Comparison of ENCODE assay signal across 29 cellular contexts in the genomic region with DNA sequence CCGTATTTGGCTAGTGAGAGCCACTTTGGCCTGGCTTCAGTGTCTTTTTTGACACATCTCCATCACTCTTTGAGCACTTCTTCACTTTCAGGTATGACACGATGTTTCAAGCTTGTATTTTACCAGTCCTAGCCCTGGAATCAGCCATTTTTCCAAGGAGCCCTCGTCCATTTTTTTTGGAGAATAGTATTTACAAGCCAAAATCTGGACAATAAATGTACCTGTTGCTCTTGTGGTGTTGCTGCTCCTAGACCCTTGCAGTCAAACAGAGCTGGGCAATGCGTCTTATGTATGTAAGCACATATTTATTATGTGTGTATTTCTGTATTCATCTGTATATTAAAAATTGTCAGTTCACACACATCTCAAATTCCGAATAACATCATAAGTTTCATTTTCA.
"Had no signal": no experiment of that assay in that cellular context is flagged by ENCODE, and none has a peak within 500 bp of the region (broad histone marks: within the 10 kb centered on the region; RNA-seq: fewer than 3 reads in every experiment).

No MANE protein-coding gene starts in this region.

- H3K4me1 Mint-ChIP-seq: endodermal cell had no signal

- H3K4me1 ChIP-seq: colonic mucosa, esophagus squamous epithelium, foreskin keratinocyte, gastrocnemius medialis had no signal

- DNase-seq: colonic mucosa; cortex of kidney; dermis blood vessel endothelial cell; dorsolateral prefrontal cortex; effector CD4-positive, alpha-beta T cell; effector CD8-positive, alpha-beta T cell; effector memory CD4-positive, alpha-beta T cell; effector memory CD8-positive, alpha-beta T cell; endodermal cell; erythroblast; esophagus squamous epithelium; foreskin fibroblast; foreskin keratinocyte; foreskin melanocyte; gastrocnemius medialis; glutamatergic neuron; heart left ventricle; heart right ventricle had no signal

- H3K79me2 ChIP-seq: hepatocyte had no signal

- H3K4me2 ChIP-seq: hepatocyte had no signal

- H2AFZ ChIP-seq: hepatocyte had no signal

- ATAC-seq: effector memory CD8-positive, alpha-beta T cell; esophagus mucosa; foreskin keratinocyte; gastrocnemius medialis; gastroesophageal sphincter; heart left ventricle; heart right ventricle had no signal

- H3K27me3 Mint-ChIP-seq: dendritic cell treated with granulocyte-macrophage colony-stimulating factor and Interleukin-4, amounts not matched to agents 40 ng/mL and 50 ng/mL, for 4 days had no signal

- H3K27me3 ChIP-seq: colonic mucosa, esophagus muscularis mucosa, esophagus squamous epithelium, foreskin keratinocyte, gastrocnemius medialis, gastroesophageal sphincter, heart left ventricle, heart right ventricle, hepatocyte had no signal

- H3K9me3 ChIP-seq: colonic mucosa, esophagus muscularis mucosa, esophagus squamous epithelium, gastrocnemius medialis, gastroesophageal sphincter, heart left ventricle, heart right ventricle had no signal

- H3K9me3 Mint-ChIP-seq: dendritic cell treated with granulocyte-macrophage colony-stimulating factor and Interleukin-4, amounts not matched to agents 40 ng/mL and 50 ng/mL, for 4 days; effector memory CD8-positive, alpha-beta T cell; endodermal cell had no signal

- FAIRE-seq: colon, endometrium, endothelial cell of umbilical vein, frontal cortex had no signal

- H3K4me3 ChIP-seq: colonic mucosa, coronary artery, dorsolateral prefrontal cortex, esophagus muscularis mucosa, esophagus squamous epithelium, gastrocnemius medialis, gastroesophageal sphincter, heart left ventricle, heart right ventricle, hepatocyte had no signal

- H3K27ac ChIP-seq: colonic mucosa, coronary artery, dorsolateral prefrontal cortex, epithelial cell of prostate, esophagus muscularis mucosa, esophagus squamous epithelium, foreskin keratinocyte, gastrocnemius medialis, gastroesophageal sphincter, heart right ventricle, hepatocyte had no signal

- H3K36me3 ChIP-seq: colonic mucosa, esophagus muscularis mucosa, esophagus squamous epithelium, gastrocnemius medialis, gastroesophageal sphincter, heart right ventricle had no signal

- H3K4me3 Mint-ChIP-seq: dendritic cell treated with granulocyte-macrophage colony-stimulating factor and Interleukin-4, amounts not matched to agents 40 ng/mL and 50 ng/mL, for 4 days; effector memory CD8-positive, alpha-beta T cell; endodermal cell had no signal

- H3K27ac Mint-ChIP-seq: dendritic cell treated with granulocyte-macrophage colony-stimulating factor and Interleukin-4, amounts not matched to agents 40 ng/mL and 50 ng/mL, for 4 days; effector memory CD8-positive, alpha-beta T cell; endodermal cell had no signal
